ENCODE assay signal across 3 cellular contexts in the genomic region with DNA sequence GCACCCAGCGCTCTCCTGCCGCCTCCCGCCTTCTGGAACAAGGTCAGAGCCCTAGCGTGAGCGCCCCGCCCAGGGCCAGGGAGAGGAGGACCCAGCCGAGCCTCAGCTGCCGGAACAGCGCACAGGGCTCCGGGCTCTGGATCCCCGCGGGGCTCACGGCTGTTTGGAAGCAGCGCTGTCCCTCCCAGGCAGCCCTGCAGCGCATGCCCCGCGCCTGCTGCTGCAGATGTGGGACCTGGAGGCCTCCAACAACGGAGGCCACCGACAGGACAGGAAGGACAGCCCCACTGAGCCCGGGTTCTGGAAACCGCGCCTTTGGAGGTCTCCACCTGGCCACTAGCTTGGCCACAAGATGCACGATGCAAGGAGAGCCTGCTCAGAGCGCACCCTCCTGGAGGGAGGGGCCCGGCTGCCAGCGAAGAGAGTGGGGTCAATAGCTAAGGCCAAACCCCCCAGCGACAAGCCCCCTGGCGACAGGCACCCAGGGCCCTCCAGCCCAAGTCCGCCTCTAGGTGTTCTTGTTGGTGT.
TF ChIP-seq lines count a peak whose summit lies in the region.

No MANE protein-coding gene starts in this region.

TF ChIP-seq in liver, 16 proteins besides CTCF, POLR2A, EP300 and RAD21:
- TF ChIP-seq, protein P1, sequence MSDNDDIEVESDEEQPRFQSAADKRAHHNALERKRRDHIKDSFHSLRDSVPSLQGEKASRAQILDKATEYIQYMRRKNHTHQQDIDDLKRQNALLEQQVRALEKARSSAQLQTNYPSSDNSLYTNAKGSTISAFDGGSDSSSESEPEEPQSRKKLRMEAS (IDR thresholded peaks at IDR 0.05): no peak
- TF ChIP-seq TAF1 (conservative IDR thresholded peaks at IDR 0.05): no peak
- no peak for TF ChIP-seq FOXA2 (IDR thresholded peaks at IDR 0.05)
- TF ChIP-seq HNF4A (conservative IDR thresholded peaks at IDR 0.05): no peak

TF ChIP-seq in HepG2, 621 proteins besides CTCF, POLR2A, EP300 and RAD21:
- TF ChIP-seq SNAPC2 (CRISPR knock-in tag; IDR thresholded peaks at IDR 0.05) (no peak), SAFB2 (CRISPR knock-in tag; IDR thresholded peaks at IDR 0.05; ENCODE audit: borderline replicate concordance, low read depth) (no peak), ZMYM2 (CRISPR knock-in tag; IDR thresholded peaks at IDR 0.05) (no peak), ZNF446 (CRISPR knock-in tag; IDR thresholded peaks at IDR 0.05) (no peak), ZNF335 (CRISPR knock-in tag; IDR thresholded peaks at IDR 0.05) (no peak), NBN (conservative IDR thresholded peaks at IDR 0.05) (no peak), THAP8 (CRISPR knock-in tag; IDR thresholded peaks at IDR 0.05; ENCODE audit: borderline replicate concordance) (no peak), TOE1 (CRISPR knock-in tag; IDR thresholded peaks at IDR 0.05) (no peak), ZNF616 (CRISPR knock-in tag; IDR thresholded peaks at IDR 0.05; ENCODE audit: low read depth) (no peak)
- TF ChIP-seq, protein P2, sequence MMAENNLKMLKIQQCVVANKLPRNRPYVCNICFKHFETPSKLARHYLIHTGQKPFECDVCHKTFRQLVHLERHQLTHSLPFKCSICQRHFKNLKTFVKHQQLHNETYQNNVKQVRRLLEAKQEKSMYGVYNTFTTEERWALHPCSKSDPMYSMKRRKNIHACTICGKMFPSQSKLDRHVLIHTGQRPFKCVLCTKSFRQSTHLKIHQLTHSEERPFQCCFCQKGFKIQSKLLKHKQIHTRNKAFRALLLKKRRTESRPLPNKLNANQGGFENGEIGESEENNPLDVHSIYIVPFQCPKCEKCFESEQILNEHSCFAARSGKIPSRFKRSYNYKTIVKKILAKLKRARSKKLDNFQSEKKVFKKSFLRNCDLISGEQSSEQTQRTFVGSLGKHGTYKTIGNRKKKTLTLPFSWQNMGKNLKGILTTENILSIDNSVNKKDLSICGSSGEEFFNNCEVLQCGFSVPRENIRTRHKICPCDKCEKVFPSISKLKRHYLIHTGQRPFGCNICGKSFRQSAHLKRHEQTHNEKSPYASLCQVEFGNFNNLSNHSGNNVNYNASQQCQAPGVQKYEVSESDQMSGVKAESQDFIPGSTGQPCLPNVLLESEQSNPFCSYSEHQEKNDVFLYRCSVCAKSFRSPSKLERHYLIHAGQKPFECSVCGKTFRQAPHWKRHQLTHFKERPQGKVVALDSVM (CRISPR knock-in tag; IDR thresholded peaks at IDR 0.05): no peak

TF ChIP-seq in WTC11, 78 proteins besides CTCF, POLR2A, EP300 and RAD21:
- TF ChIP-seq KAT7 (CRISPR knock-in tag; IDR thresholded peaks at IDR 0.05; ENCODE audit: borderline replicate concordance): no peak
- TF ChIP-seq, protein P3, sequence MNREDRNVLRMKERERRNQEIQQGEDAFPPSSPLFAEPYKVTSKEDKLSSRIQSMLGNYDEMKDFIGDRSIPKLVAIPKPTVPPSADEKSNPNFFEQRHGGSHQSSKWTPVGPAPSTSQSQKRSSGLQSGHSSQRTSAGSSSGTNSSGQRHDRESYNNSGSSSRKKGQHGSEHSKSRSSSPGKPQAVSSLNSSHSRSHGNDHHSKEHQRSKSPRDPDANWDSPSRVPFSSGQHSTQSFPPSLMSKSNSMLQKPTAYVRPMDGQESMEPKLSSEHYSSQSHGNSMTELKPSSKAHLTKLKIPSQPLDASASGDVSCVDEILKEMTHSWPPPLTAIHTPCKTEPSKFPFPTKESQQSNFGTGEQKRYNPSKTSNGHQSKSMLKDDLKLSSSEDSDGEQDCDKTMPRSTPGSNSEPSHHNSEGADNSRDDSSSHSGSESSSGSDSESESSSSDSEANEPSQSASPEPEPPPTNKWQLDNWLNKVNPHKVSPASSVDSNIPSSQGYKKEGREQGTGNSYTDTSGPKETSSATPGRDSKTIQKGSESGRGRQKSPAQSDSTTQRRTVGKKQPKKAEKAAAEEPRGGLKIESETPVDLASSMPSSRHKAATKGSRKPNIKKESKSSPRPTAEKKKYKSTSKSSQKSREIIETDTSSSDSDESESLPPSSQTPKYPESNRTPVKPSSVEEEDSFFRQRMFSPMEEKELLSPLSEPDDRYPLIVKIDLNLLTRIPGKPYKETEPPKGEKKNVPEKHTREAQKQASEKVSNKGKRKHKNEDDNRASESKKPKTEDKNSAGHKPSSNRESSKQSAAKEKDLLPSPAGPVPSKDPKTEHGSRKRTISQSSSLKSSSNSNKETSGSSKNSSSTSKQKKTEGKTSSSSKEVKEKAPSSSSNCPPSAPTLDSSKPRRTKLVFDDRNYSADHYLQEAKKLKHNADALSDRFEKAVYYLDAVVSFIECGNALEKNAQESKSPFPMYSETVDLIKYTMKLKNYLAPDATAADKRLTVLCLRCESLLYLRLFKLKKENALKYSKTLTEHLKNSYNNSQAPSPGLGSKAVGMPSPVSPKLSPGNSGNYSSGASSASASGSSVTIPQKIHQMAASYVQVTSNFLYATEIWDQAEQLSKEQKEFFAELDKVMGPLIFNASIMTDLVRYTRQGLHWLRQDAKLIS (CRISPR knock-in tag; IDR thresholded peaks at IDR 0.05; ENCODE audit: borderline replicate concordance): no peak
- TF ChIP-seq ZNF423 (CRISPR knock-in tag; IDR thresholded peaks at IDR 0.05): no peak
- TF ChIP-seq ZNF232 (CRISPR knock-in tag; IDR thresholded peaks at IDR 0.05): no peak
- no peak for TF ChIP-seq HMGA2 (CRISPR knock-in tag; IDR thresholded peaks at IDR 0.05)
- TF ChIP-seq ERG (CRISPR knock-in tag; IDR thresholded peaks at IDR 0.05): no peak
- no peak for TF ChIP-seq USF1 (CRISPR knock-in tag; IDR thresholded peaks at IDR 0.05)
- no peak for TF ChIP-seq CREB1 (CRISPR knock-in tag; IDR thresholded peaks at IDR 0.05)
- no peak for TF ChIP-seq ZNF317 (CRISPR knock-in tag; IDR thresholded peaks at IDR 0.05; ENCODE audit: borderline replicate concordance, low read depth)
- no peak for TF ChIP-seq TEAD4 (CRISPR knock-in tag; IDR thresholded peaks at IDR 0.05)
